ENCODE assay signal across 9 cellular contexts in genomic region chr3:132210476-132211346, GRCh38.
DNase-seq lines count a peak whose midpoint lies in the region; ATAC-seq and TF ChIP-seq lines count a peak whose summit lies in the region.
"Had no signal": no experiment of that assay in that cellular context is flagged by ENCODE, and none has a peak within 500 bp of the region (broad histone marks: within the 10 kb centered on the region; RNA-seq: fewer than 3 reads in every experiment).

No MANE protein-coding gene starts in this region.

- no peaks in the 10 kb centered on the region for H3K9me3 Mint-ChIP-seq in naive thymus-derived CD4-positive, alpha-beta T cell
- no peaks in the 10 kb centered on the region for H3K9me3 Mint-ChIP-seq in activated T-helper 17 cell treated with anti-CD3 and anti-CD28 coated beads, Interleukin-2, amount 50 U/mL, for 72 hours
- H3K9me3 Mint-ChIP-seq: IgD-negative memory B cell had no signal

- intact Hi-C loops in naive thymus-derived CD4-positive, alpha-beta T cell (cut with micrococcal nuclease) = loop anchor here in 1 of 2 donors (1.0 kb wide), 1 partner anchor 1177 kb away; no protein-coding TSS in a partner anchor

- H3K4me3 ChIP-seq in HEK293 (ENCODE audit: low read depth, low read length) (no peak overlapping the region), RWPE2 (ENCODE audit: severe bottlenecking) (no peak overlapping the region)
- no peak overlapping the region for H3K4me3 ChIP-seq in naive thymus-derived CD4-positive, alpha-beta T cell (ENCODE audit: low read length)

- peak; percentile 70; the same call in 2 of the 3 replicates for ATAC-seq in RWPE2 (ENCODE audit: low read depth)
- no peak for ATAC-seq in naive thymus-derived CD4-positive, alpha-beta T cell
- no peak for ATAC-seq in activated T-helper 17 cell treated with anti-CD3 and anti-CD28 coated beads, Interleukin-2, amount 50 U/mL, for 72 hours (replicated peaks)
- no peak for ATAC-seq in HG02884 (IDR thresholded peaks at IDR 0.05; ENCODE audit: unreplicated experiment)

- TF ChIP-seq CTCF in HEK293 (tag by site-specific recombination; IDR thresholded peaks at IDR 0.05) (peak; percentile 39; the same call in 1 of the 2 replicates), RWPE2 (IDR thresholded peaks at IDR 0.05; ENCODE audit: poor library complexity, severe bottlenecking) (peak; percentile 80)

- DNase-seq in D341Med (ENCODE audit: low spot score) = peak; percentile 48
- DNase-seq in RWPE2 (ENCODE audit: low spot score) = no peak
- peak; percentile 65 for DNase-seq in iPS-NIHi11 (ENCODE audit: low spot score)
- DNase-seq in naive thymus-derived CD4-positive, alpha-beta T cell = no peak
- no peak for DNase-seq in globus pallidus (ENCODE audit: low spot score)

- H3K4me1 Mint-ChIP-seq in naive thymus-derived CD4-positive, alpha-beta T cell = no peaks in the 10 kb centered on the region
- no peaks in the 10 kb centered on the region for H3K4me1 Mint-ChIP-seq in activated T-helper 17 cell treated with anti-CD3 and anti-CD28 coated beads, Interleukin-2, amount 50 U/mL, for 72 hours
- H3K4me1 Mint-ChIP-seq: IgD-negative memory B cell had no signal

- H3K4me1 ChIP-seq in HEK293 (ENCODE audit: control insufficient read depth, insufficient read depth, low read length) (no peaks in the 10 kb centered on the region), RWPE2 (ENCODE audit: insufficient read depth, poor library complexity, severe bottlenecking) (no peaks in the 10 kb centered on the region)
- H3K4me1 ChIP-seq in naive thymus-derived CD4-positive, alpha-beta T cell (ENCODE audit: control insufficient read depth in 2 of 2, insufficient read depth in 2 of 2, low read length in 2 of 2) = no peaks in the 10 kb centered on the region

- H3K36me3 ChIP-seq in HEK293 (ENCODE audit: control insufficient read depth in 2 of 2, insufficient read depth in 1 of 2, low read length in 2 of 2) (no peaks in the 10 kb centered on the region), RWPE2 (ENCODE audit: low read depth) (no peaks in the 10 kb centered on the region)
- H3K36me3 ChIP-seq in naive thymus-derived CD4-positive, alpha-beta T cell (ENCODE audit: control insufficient read depth in 2 of 3, insufficient read depth in 3 of 3, low read length in 3 of 3) = no peaks in the 10 kb centered on the region

- CTCF ChIA-PET in HEK293 (lab: Yijun Ruan, JAX) = interaction anchor here (0.6 to 2.5 kb wide), 26 partner anchors 8 to 583 kb away, joined by 3 to 16 read pairs (median 4); partner anchors contain the start of gene CPNE4
- CTCF ChIA-PET in naive thymus-derived CD4-positive, alpha-beta T cell (lab: Charles Lee) = no interaction called here

- POLR2A ChIA-PET in HEK293 (lab: Yijun Ruan, JAX) = no interaction called here
- POLR2A ChIA-PET in naive thymus-derived CD4-positive, alpha-beta T cell (lab: Charles Lee) = no interaction called here

- H3K27ac Mint-ChIP-seq in naive thymus-derived CD4-positive, alpha-beta T cell = no peak overlapping the region
- H3K27ac Mint-ChIP-seq in activated T-helper 17 cell treated with anti-CD3 and anti-CD28 coated beads, Interleukin-2, amount 50 U/mL, for 72 hours = no peak overlapping the region
- H3K27ac Mint-ChIP-seq: IgD-negative memory B cell had no signal

- H3K9me3 ChIP-seq in HEK293 (ENCODE audit: control insufficient read depth, insufficient read depth, low read depth, low read length) (no peaks in the 10 kb centered on the region), RWPE2 (ENCODE audit: severe bottlenecking) (no peaks in the 10 kb centered on the region)
- H3K9me3 ChIP-seq in naive thymus-derived CD4-positive, alpha-beta T cell (ENCODE audit: control insufficient read depth in 2 of 3, low read length in 3 of 3) = no peaks in the 10 kb centered on the region

- H3K27ac ChIP-seq in HEK293 (ENCODE audit: extremely low read depth, low read depth, low read length) (no peak overlapping the region), RWPE2 (ENCODE audit: poor library complexity, severe bottlenecking) (no peak overlapping the region)
- no peak overlapping the region for H3K27ac ChIP-seq in naive thymus-derived CD4-positive, alpha-beta T cell (ENCODE audit: low read depth, low read length)

- no peaks in the 10 kb centered on the region for H3K27me3 ChIP-seq in RWPE2 (ENCODE audit: insufficient read depth, poor library complexity, severe bottlenecking)
- no peaks in the 10 kb centered on the region for H3K27me3 ChIP-seq in naive thymus-derived CD4-positive, alpha-beta T cell (ENCODE audit: control insufficient read depth in 2 of 2, insufficient read depth in 2 of 2, low read length in 2 of 2)

- H3K36me3 Mint-ChIP-seq in naive thymus-derived CD4-positive, alpha-beta T cell = no peaks in the 10 kb centered on the region
- no peaks in the 10 kb centered on the region for H3K36me3 Mint-ChIP-seq in activated T-helper 17 cell treated with anti-CD3 and anti-CD28 coated beads, Interleukin-2, amount 50 U/mL, for 72 hours (ENCODE audit: low read depth)
- H3K36me3 Mint-ChIP-seq: IgD-negative memory B cell had no signal

- peaks cover 5 to 37% (median 26%) of the 10 kb centered on the region in 5 donors for H3K27me3 Mint-ChIP-seq in naive thymus-derived CD4-positive, alpha-beta T cell
- peaks cover 13% of the 10 kb centered on the region for H3K27me3 Mint-ChIP-seq in activated T-helper 17 cell treated with anti-CD3 and anti-CD28 coated beads, Interleukin-2, amount 50 U/mL, for 72 hours

- no peak overlapping the region for H3K4me3 Mint-ChIP-seq in naive thymus-derived CD4-positive, alpha-beta T cell
- no peak overlapping the region for H3K4me3 Mint-ChIP-seq in activated T-helper 17 cell treated with anti-CD3 and anti-CD28 coated beads, Interleukin-2, amount 50 U/mL, for 72 hours
- H3K4me3 Mint-ChIP-seq: IgD-negative memory B cell had no signal

TF ChIP-seq in HEK293, 187 proteins besides CTCF, POLR2A, EP300 and RAD21:
- TF ChIP-seq, protein P1, sequence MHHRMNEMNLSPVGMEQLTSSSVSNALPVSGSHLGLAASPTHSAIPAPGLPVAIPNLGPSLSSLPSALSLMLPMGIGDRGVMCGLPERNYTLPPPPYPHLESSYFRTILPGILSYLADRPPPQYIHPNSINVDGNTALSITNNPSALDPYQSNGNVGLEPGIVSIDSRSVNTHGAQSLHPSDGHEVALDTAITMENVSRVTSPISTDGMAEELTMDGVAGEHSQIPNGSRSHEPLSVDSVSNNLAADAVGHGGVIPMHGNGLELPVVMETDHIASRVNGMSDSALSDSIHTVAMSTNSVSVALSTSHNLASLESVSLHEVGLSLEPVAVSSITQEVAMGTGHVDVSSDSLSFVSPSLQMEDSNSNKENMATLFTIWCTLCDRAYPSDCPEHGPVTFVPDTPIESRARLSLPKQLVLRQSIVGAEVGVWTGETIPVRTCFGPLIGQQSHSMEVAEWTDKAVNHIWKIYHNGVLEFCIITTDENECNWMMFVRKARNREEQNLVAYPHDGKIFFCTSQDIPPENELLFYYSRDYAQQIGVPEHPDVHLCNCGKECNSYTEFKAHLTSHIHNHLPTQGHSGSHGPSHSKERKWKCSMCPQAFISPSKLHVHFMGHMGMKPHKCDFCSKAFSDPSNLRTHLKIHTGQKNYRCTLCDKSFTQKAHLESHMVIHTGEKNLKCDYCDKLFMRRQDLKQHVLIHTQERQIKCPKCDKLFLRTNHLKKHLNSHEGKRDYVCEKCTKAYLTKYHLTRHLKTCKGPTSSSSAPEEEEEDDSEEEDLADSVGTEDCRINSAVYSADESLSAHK (tag by site-specific recombination; IDR thresholded peaks at IDR 0.05) = no peak
- no peak for TF ChIP-seq ZFP37 (tag by site-specific recombination; IDR thresholded peaks at IDR 0.05)
- TF ChIP-seq ZNF654 (tag by site-specific recombination; IDR thresholded peaks at IDR 0.05; ENCODE audit: low read depth) = peak; percentile 75
- TF ChIP-seq ZNF354C (tag by site-specific recombination; IDR thresholded peaks at IDR 0.05; ENCODE audit: borderline replicate concordance, low read depth) = no peak

Comparison
In these comparisons a context has a peak if more than half of its experiments do, and no peak if none do; other contexts are left out.
1. DNase-seq: peak in D341Med (single experiment) and iPS-NIHi11 (single experiment); none in RWPE2 (single experiment), naive thymus-derived CD4-positive, alpha-beta T cell (0 of 9) and globus pallidus (single experiment).